In the genomic region with DNA sequence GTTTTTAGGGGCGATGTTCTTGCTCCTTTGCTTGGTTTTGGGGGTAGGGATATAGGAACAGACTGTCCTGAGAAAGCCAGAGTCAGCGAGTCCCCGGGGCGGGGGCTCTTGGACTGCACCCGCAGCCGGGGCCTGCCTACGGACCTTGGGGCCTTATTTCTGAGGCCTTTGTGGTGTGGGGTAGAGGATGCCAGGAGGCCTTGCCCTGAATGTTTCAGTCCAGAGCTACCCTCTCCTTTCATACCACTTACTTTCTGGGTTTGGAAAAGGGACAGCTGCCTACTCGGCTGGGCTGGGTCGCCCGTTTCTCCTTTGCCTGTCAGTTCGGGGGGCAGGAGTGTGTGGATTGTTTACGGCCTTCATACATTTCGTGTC, we compare ENCODE assay signal across 8 cellular contexts. TPM values are rescaled to one million over a fixed set of nuclear protein-coding genes. Genes with fewer than 3 reads are reported as not detected.
DNase-seq lines count a peak whose midpoint lies in the region; ATAC-seq lines count a peak whose summit lies in the region.

No MANE protein-coding gene starts in this region.

- peaks cover 2 to 6% of the 10 kb centered on the region in 2 donors for H3K36me3 ChIP-seq in mucosa of rectum (ENCODE audit: control insufficient read depth in 2 of 2, insufficient read depth in 2 of 2, low read length in 2 of 2)

- H3K4me1 ChIP-seq in mucosa of rectum (ENCODE audit: control insufficient read depth in 2 of 2, insufficient read depth in 2 of 2, low read length in 2 of 2), result peaks cover 14 to 19% of the 10 kb centered on the region in 2 donors

- peak overlapping the region; percentile 68 to 96 for H3K4me3 ChIP-seq in mucosa of rectum (ENCODE audit: low read length in 2 of 2)

- H3K27me3 ChIP-seq in mucosa of rectum (ENCODE audit: control insufficient read depth in 2 of 2, insufficient read depth in 2 of 2, low read length in 2 of 2), result no peaks in the 10 kb centered on the region

- H3K9ac ChIP-seq in mucosa of rectum (ENCODE audit: low read depth in 1 of 2, low read length in 2 of 2), result peak overlapping the region; percentile 78 to 97

- peak; percentile 7 for DNase-seq in NCI-H345 treated with DMSO at 0.1 percent for 48 hours (lab: John Stamatoyannopoulos, UW; ENCODE audit: unreplicated experiment)
- no peak for DNase-seq in NCI-H345 (lab: John Stamatoyannopoulos, UW)
- peak; percentile 59 for DNase-seq in OCI-M1 (lab: John Stamatoyannopoulos, UW)
- DNase-seq in dermis blood vessel endothelial cell, result peak; percentile 47
- DNase-seq in MV-4-11 (lab: John Stamatoyannopoulos, UW), result no peak
- no peak for DNase-seq in SIG-M5 (lab: John Stamatoyannopoulos, UW)

- no peaks in the 10 kb centered on the region for H3K9me3 ChIP-seq in mucosa of rectum (ENCODE audit: control insufficient read depth in 2 of 2, low read length in 2 of 2)

- ATAC-seq in HG02678 (IDR thresholded peaks at IDR 0.05; ENCODE audit: unreplicated experiment), result peak; percentile 17

- H3K27ac ChIP-seq in mucosa of rectum (ENCODE audit: low read depth in 2 of 2, low read length in 2 of 2), result peak overlapping the region; percentile 85 to 92

RNA-seq across cellular contexts. Expression of gene ZNF410, which starts 0.4 kb away (rescaled TPM):
- 60.1 and 71.6 TPM in 2 replicates for total RNA-seq in dermis blood vessel endothelial cell

RNA-seq across cellular contexts. Expression of gene PTGR2, which starts 35.5 kb away (rescaled TPM):
- total RNA-seq in dermis blood vessel endothelial cell, result 2.0 and 2.2 TPM in 2 replicates

Comparison
In these comparisons a context has a peak if more than half of its experiments do, and no peak if none do; other contexts are left out.
1. DNase-seq: peak in NCI-H345 treated with DMSO at 0.1 percent for 48 hours (single experiment), OCI-M1 (single experiment) and dermis blood vessel endothelial cell (single experiment); none in NCI-H345 (single experiment), MV-4-11 (single experiment) and SIG-M5 (single experiment).